15 cellular contexts compared by ENCODE assay signal in the genomic region with DNA sequence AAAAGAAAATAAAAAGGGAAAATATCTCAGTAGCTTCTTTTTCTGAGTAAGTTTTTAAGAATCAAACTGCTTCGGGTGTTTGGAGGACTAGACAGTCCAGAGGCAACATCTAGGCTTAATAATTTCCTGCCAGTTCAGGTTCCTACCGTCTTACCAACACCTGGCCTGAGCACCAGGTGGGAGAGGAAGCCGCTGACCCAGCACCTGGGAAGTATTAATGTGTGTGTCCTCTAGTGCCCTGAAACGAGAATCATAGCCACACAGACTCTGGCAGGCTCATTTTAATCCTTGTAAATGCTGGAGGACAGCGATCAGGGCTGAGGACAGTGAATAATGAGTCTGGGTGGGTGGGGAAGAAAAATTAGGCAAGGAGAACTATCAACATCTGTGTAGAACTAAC.
DNase-seq lines count a peak whose midpoint lies in the region; TF ChIP-seq lines count a peak whose summit lies in the region.
"Had no signal": no experiment of that assay in that cellular context is flagged by ENCODE, and none has a peak within 500 bp of the region (broad histone marks: within the 10 kb centered on the region; RNA-seq: fewer than 3 reads in every experiment).

No MANE protein-coding gene starts in this region.

- H3K27ac ChIP-seq in WERI-Rb-1: no peak overlapping the region
- H3K27ac ChIP-seq: BLaER1 had no signal

- H3K36me3 ChIP-seq in H7 (replicated peaks; ENCODE audit: control insufficient read depth, insufficient read depth, low read length) (no peaks in the 10 kb centered on the region), WERI-Rb-1 (no peaks in the 10 kb centered on the region)
- H3K36me3 ChIP-seq: BLaER1, HAP-1 had no signal

- no peaks in the 10 kb centered on the region for H3K27me3 ChIP-seq in H7 (ENCODE audit: control insufficient read depth, insufficient read depth, low read length)
- H3K27me3 ChIP-seq in WERI-Rb-1 (ENCODE audit: insufficient read depth, low read depth, severe bottlenecking): no peaks in the 10 kb centered on the region
- H3K27me3 ChIP-seq: BLaER1 had no signal

- H3K9me3 Mint-ChIP-seq in nephron progenitor cell (no peaks in the 10 kb centered on the region), type B pancreatic cell (no peaks in the 10 kb centered on the region)

- no peak for TF ChIP-seq CTCF in WERI-Rb-1 (IDR thresholded peaks at IDR 0.05; ENCODE audit: low read depth, low read length)
- no peak for TF ChIP-seq CTCF in nephron progenitor cell (IDR thresholded peaks at IDR 0.05)
- TF ChIP-seq CTCF in type B pancreatic cell (conservative IDR thresholded peaks at IDR 0.05): no peak

- peak overlapping the region; percentile 28 for H3K27ac Mint-ChIP-seq in nephron progenitor cell
- H3K27ac Mint-ChIP-seq in type B pancreatic cell: no peak overlapping the region
- H3K27ac Mint-ChIP-seq: CD4-positive, alpha-beta memory T cell had no signal

- H3K36me3 Mint-ChIP-seq in nephron progenitor cell (ENCODE audit: low read depth) (no peaks in the 10 kb centered on the region), type B pancreatic cell (no peaks in the 10 kb centered on the region)

- H3K27me3 Mint-ChIP-seq in nephron progenitor cell (ENCODE audit: low read depth, poor library complexity) (no peaks in the 10 kb centered on the region), type B pancreatic cell (no peaks in the 10 kb centered on the region)
- H3K27me3 Mint-ChIP-seq: CD4-positive, alpha-beta memory T cell had no signal

- DNase-seq in NCI-H748 (lab: John Stamatoyannopoulos, UW; ENCODE audit: unreplicated experiment) (peak; percentile 2), NCI-H748 treated with DMSO at 0.1 percent for 48 hours (lab: John Stamatoyannopoulos, UW) (no peak), H7 (peak; percentile 14), WERI-Rb-1 (peak; percentile 32), nephron progenitor cell (no peak), type B pancreatic cell (ENCODE audit: extremely low spot score, unreplicated experiment) (no peak)
- DNase-seq in activated CD4-positive, alpha-beta T cell treated with anti-CD3 and anti-CD28 coated beads for 4 hours: no peak
- DNase-seq: 8988T; Calu3; CD4-positive, alpha-beta memory T cell; DMS79 treated with DMSO at 0.1 percent for 48 hours had no signal

- H3K9me3 ChIP-seq in WERI-Rb-1 (ENCODE audit: severe bottlenecking): no peaks in the 10 kb centered on the region
- H3K9me3 ChIP-seq: BLaER1, HAP-1 had no signal

- H3K4me1 Mint-ChIP-seq in nephron progenitor cell (no peaks in the 10 kb centered on the region), type B pancreatic cell (ENCODE audit: unreplicated experiment) (peaks cover 12% of the 10 kb centered on the region)
- H3K4me1 Mint-ChIP-seq: CD4-positive, alpha-beta memory T cell had no signal

- no peak overlapping the region for H3K4me3 ChIP-seq in H7 (ENCODE audit: insufficient read depth, low read depth, low read length)
- no peak overlapping the region for H3K4me3 ChIP-seq in WERI-Rb-1 (ENCODE audit: low read depth, low read length)
- H3K4me3 ChIP-seq: BLaER1, GM12878, HAP-1 had no signal

- H3K4me3 Mint-ChIP-seq in nephron progenitor cell: no peak overlapping the region
- no peak overlapping the region for H3K4me3 Mint-ChIP-seq in type B pancreatic cell
- H3K4me3 Mint-ChIP-seq: CD14-positive monocyte; CD4-positive, alpha-beta memory T cell had no signal

Comparison
In these comparisons a context has a peak if more than half of its experiments do, and no peak if none do; other contexts are left out.
1. DNase-seq: peak in NCI-H748 (single experiment), H7 (single experiment) and WERI-Rb-1 (single experiment); none in NCI-H748 treated with DMSO at 0.1 percent for 48 hours (single experiment), nephron progenitor cell (single experiment), activated CD4-positive, alpha-beta T cell treated with anti-CD3 and anti-CD28 coated beads for 4 hours (0 of 2) and type B pancreatic cell (single experiment).